In the genomic region with DNA sequence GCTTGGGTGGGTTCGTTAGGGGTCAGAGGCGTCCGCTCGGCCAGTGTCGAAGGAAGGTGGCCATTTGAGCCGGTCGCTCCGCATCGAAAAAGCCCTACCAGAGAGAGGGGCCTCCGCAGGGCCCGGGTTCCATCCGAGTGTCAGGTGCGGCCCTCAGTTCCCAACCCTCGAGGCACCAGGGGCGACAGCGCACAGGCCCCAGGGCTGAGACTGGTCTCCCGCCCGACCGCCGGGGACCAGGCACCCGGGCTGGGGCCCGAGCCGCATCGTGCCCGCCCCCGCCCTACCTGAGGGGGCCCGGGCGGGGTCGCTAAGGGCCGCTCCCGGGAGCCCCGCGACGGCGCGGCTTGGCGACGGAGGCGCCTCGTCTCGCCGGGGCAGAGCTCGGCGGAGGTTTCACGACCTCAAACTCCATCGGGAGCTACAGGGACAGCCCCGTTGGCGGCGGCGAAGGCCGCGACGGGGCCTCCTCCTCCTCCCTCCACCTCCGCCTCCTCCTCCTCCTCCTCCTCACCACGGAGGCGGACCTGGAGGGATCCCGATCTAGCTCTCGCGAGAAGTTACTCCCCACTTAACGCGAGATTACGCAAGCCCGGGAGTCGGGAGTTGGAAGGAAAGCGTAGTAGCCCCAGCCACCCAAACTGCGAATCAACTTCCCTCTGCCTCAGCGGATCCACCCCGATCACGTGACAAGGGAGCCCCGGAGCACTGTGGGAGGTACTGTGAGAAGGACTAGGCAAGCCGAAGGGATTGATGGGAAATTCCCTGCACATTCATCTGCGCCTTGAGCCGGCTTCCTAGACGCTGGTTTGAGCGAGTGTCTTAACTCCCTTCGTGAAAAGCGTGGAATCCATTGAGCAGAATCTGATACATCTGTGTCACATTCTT, we compare ENCODE assay signal across 8 cellular contexts. TPM values are rescaled to one million over a fixed set of nuclear protein-coding genes. Genes with fewer than 3 reads are reported as not detected.
DNase-seq lines count a peak whose midpoint lies in the region; ATAC-seq and TF ChIP-seq lines count a peak whose summit lies in the region.

A gene with protein sequence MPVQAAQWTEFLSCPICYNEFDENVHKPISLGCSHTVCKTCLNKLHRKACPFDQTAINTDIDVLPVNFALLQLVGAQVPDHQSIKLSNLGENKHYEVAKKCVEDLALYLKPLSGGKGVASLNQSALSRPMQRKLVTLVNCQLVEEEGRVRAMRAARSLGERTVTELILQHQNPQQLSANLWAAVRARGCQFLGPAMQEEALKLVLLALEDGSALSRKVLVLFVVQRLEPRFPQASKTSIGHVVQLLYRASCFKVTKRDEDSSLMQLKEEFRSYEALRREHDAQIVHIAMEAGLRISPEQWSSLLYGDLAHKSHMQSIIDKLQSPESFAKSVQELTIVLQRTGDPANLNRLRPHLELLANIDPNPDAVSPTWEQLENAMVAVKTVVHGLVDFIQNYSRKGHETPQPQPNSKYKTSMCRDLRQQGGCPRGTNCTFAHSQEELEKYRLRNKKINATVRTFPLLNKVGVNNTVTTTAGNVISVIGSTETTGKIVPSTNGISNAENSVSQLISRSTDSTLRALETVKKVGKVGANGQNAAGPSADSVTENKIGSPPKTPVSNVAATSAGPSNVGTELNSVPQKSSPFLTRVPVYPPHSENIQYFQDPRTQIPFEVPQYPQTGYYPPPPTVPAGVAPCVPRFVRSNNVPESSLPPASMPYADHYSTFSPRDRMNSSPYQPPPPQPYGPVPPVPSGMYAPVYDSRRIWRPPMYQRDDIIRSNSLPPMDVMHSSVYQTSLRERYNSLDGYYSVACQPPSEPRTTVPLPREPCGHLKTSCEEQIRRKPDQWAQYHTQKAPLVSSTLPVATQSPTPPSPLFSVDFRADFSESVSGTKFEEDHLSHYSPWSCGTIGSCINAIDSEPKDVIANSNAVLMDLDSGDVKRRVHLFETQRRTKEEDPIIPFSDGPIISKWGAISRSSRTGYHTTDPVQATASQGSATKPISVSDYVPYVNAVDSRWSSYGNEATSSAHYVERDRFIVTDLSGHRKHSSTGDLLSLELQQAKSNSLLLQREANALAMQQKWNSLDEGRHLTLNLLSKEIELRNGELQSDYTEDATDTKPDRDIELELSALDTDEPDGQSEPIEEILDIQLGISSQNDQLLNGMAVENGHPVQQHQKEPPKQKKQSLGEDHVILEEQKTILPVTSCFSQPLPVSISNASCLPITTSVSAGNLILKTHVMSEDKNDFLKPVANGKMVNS (minus strand): TSS at position 537 of the 888 bp plus-strand sequence. CDS start 7,850 bp downstream, outside the sequence.

- H3K9me3 Mint-ChIP-seq in activated T-cell treated with anti-CD3 and anti-CD28 coated beads, Interleukin-2, amount 50 U/mL, for 24 hours: no peaks in the 10 kb centered on the region

- peak; percentile 75 for ATAC-seq in GM21717 (IDR thresholded peaks at IDR 0.05; ENCODE audit: unreplicated experiment)

- peak within 1 kb of the TSS; percentile 96 for H3K27ac Mint-ChIP-seq in activated T-cell treated with anti-CD3 and anti-CD28 coated beads, Interleukin-2, amount 50 U/mL, for 24 hours

- H3K4me1 Mint-ChIP-seq in activated T-cell treated with anti-CD3 and anti-CD28 coated beads, Interleukin-2, amount 50 U/mL, for 24 hours (ENCODE audit: low read depth): peaks cover 27% of the 10 kb centered on the region

- H3K4me3 Mint-ChIP-seq in activated T-cell treated with anti-CD3 and anti-CD28 coated beads, Interleukin-2, amount 50 U/mL, for 24 hours: peak within 1 kb of the TSS; percentile 95

- H3K27me3 Mint-ChIP-seq in activated T-cell treated with anti-CD3 and anti-CD28 coated beads, Interleukin-2, amount 50 U/mL, for 24 hours: no peaks in the 10 kb centered on the region

- in situ Hi-C loops in KBM-7 (cut with MboI; ENCODE audit: low pct_unique_long_range_greater_than_20kb, low sequenced_read_pairs): no loop called here

- DNase-seq in DMS53 (lab: John Stamatoyannopoulos, UW): peak; percentile 100
- DNase-seq in KBM-7: peak; percentile 99
- DNase-seq in activated T-cell treated with anti-CD3 and anti-CD28 coated beads, Interleukin-2, amount 50 U/mL, for 24 hours: peak; percentile 95
- peak; percentile 97 for DNase-seq in epithelial cell of proximal tubule (ENCODE audit: low read depth)
- DNase-seq in mucosa of gallbladder (ENCODE audit: low spot score): peak; percentile 99
- DNase-seq in stimulated activated CD8-positive, alpha-beta memory T cell treated with anti-CD3 and anti-CD28 coated beads, Interleukin-4, amount 100 ng/mL, for 4 hours (ENCODE audit: low read depth in 2 of 2, low spot score in 1 of 2): peak; percentile 93 to 94

- H3K4me3 ChIP-seq in epithelial cell of proximal tubule (ENCODE audit: low read depth, low read length): peak within 1 kb of the TSS; percentile 89

- no peak for TF ChIP-seq CTCF in epithelial cell of proximal tubule (conservative IDR thresholded peaks at IDR 0.05; ENCODE audit: low read depth, low read length)

- peaks cover 45% of the 10 kb centered on the region for H3K36me3 Mint-ChIP-seq in activated T-cell treated with anti-CD3 and anti-CD28 coated beads, Interleukin-2, amount 50 U/mL, for 24 hours (ENCODE audit: low read depth)

TF ChIP-seq in PFSK-1, 5 proteins besides CTCF, POLR2A, EP300 and RAD21:
- TF ChIP-seq, protein P1, sequence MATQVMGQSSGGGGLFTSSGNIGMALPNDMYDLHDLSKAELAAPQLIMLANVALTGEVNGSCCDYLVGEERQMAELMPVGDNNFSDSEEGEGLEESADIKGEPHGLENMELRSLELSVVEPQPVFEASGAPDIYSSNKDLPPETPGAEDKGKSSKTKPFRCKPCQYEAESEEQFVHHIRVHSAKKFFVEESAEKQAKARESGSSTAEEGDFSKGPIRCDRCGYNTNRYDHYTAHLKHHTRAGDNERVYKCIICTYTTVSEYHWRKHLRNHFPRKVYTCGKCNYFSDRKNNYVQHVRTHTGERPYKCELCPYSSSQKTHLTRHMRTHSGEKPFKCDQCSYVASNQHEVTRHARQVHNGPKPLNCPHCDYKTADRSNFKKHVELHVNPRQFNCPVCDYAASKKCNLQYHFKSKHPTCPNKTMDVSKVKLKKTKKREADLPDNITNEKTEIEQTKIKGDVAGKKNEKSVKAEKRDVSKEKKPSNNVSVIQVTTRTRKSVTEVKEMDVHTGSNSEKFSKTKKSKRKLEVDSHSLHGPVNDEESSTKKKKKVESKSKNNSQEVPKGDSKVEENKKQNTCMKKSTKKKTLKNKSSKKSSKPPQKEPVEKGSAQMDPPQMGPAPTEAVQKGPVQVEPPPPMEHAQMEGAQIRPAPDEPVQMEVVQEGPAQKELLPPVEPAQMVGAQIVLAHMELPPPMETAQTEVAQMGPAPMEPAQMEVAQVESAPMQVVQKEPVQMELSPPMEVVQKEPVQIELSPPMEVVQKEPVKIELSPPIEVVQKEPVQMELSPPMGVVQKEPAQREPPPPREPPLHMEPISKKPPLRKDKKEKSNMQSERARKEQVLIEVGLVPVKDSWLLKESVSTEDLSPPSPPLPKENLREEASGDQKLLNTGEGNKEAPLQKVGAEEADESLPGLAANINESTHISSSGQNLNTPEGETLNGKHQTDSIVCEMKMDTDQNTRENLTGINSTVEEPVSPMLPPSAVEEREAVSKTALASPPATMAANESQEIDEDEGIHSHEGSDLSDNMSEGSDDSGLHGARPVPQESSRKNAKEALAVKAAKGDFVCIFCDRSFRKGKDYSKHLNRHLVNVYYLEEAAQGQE (IDR thresholded peaks at IDR 0.05; ENCODE audit: insufficient read depth in 1 of 2, low read depth in 2 of 2, low read length in 2 of 2): no peak
- TF ChIP-seq POLR2AphosphoS5 (IDR thresholded peaks at IDR 0.05; ENCODE audit: low read depth, low read length) (peak; percentile 85), TAF1 (IDR thresholded peaks at IDR 0.05; ENCODE audit: borderline replicate concordance, insufficient read depth, low read length) (peak; percentile 55; the same call in 1 of the 2 replicates), SIN3A (IDR thresholded peaks at IDR 0.05; ENCODE audit: borderline replicate concordance, insufficient read depth, low read length) (peak; percentile 10; the same call in 1 of the 2 replicates), FOXP2 (optimal IDR thresholded peaks at IDR 0.05; ENCODE audit: borderline replicate concordance, extremely low read depth, extremely low read length, insufficient read depth) (no peak)
TF ChIP-seq in PFSK-1: peak in this region for 3.

RNA-seq across cellular contexts. Expression of the gene that starts here (rescaled TPM):
- polyA plus RNA-seq in PFSK-1 (2012; ENCODE audit: insufficient read length, low read depth): 6.3 TPM
- total RNA-seq in epithelial cell of proximal tubule (26.1 and 35.2 TPM in 2 replicates), mucosa of gallbladder (39.9 TPM)

Comparison
In these comparisons a context has a peak if more than half of its experiments do, and no peak if none do; other contexts are left out.
1. Peak in every context shown above with its lines: DNase-seq, ATAC-seq and H3K4me3 ChIP-seq.